1 cellular context compared by ENCODE assay signal in the genomic region with DNA sequence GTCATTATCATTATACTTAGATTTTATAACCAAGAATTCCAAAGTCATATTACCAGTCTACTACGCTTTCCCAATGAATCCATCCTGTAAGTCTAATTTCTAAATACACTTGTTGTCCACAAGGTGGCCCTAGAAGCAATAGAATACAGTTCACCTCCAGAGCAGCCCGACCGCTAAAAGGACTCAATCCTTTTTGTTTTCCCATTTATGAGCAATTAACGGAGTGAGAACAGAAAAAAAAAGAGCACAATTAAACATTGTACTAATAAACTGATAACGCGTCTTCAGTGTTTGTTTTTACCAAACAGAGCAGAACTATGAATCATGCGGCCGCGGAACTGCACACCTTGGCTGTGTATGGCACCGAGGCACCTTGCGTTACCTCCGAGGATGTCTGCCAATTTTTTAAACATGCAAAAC.
TF ChIP-seq lines count a peak whose summit lies in the region.

No MANE protein-coding gene starts in this region.

TF ChIP-seq in WTC11, 78 proteins besides CTCF, POLR2A, EP300 and RAD21 (continued from another document):
- TF ChIP-seq, protein P1, sequence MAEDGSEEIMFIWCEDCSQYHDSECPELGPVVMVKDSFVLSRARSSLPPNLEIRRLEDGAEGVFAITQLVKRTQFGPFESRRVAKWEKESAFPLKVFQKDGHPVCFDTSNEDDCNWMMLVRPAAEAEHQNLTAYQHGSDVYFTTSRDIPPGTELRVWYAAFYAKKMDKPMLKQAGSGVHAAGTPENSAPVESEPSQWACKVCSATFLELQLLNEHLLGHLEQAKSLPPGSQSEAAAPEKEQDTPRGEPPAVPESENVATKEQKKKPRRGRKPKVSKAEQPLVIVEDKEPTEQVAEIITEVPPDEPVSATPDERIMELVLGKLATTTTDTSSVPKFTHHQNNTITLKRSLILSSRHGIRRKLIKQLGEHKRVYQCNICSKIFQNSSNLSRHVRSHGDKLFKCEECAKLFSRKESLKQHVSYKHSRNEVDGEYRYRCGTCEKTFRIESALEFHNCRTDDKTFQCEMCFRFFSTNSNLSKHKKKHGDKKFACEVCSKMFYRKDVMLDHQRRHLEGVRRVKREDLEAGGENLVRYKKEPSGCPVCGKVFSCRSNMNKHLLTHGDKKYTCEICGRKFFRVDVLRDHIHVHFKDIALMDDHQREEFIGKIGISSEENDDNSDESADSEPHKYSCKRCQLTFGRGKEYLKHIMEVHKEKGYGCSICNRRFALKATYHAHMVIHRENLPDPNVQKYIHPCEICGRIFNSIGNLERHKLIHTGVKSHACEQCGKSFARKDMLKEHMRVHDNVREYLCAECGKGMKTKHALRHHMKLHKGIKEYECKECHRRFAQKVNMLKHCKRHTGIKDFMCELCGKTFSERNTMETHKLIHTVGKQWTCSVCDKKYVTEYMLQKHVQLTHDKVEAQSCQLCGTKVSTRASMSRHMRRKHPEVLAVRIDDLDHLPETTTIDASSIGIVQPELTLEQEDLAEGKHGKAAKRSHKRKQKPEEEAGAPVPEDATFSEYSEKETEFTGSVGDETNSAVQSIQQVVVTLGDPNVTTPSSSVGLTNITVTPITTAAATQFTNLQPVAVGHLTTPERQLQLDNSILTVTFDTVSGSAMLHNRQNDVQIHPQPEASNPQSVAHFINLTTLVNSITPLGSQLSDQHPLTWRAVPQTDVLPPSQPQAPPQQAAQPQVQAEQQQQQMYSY (CRISPR knock-in tag; IDR thresholded peaks at IDR 0.05), result no peak
- TF ChIP-seq USF1 (CRISPR knock-in tag; IDR thresholded peaks at IDR 0.05) (no peak), CBFB (CRISPR knock-in tag; IDR thresholded peaks at IDR 0.05; ENCODE audit: low read depth) (no peak), ZNF532 (CRISPR knock-in tag; IDR thresholded peaks at IDR 0.05; ENCODE audit: borderline replicate concordance) (no peak)
- TF ChIP-seq, protein P2, sequence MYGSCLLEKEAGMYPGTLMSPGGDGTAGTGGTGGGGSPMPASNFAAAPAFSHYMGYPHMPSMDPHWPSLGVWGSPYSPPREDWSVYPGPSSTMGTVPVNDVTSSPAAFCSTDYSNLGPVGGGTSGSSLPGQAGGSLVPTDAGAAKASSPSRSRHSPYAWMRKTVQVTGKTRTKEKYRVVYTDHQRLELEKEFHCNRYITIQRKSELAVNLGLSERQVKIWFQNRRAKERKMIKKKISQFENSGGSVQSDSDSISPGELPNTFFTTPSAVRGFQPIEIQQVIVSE (CRISPR knock-in tag; IDR thresholded peaks at IDR 0.05; ENCODE audit: borderline replicate concordance), result no peak
